ENCODE assay signal across 8 cellular contexts in the genomic region with DNA sequence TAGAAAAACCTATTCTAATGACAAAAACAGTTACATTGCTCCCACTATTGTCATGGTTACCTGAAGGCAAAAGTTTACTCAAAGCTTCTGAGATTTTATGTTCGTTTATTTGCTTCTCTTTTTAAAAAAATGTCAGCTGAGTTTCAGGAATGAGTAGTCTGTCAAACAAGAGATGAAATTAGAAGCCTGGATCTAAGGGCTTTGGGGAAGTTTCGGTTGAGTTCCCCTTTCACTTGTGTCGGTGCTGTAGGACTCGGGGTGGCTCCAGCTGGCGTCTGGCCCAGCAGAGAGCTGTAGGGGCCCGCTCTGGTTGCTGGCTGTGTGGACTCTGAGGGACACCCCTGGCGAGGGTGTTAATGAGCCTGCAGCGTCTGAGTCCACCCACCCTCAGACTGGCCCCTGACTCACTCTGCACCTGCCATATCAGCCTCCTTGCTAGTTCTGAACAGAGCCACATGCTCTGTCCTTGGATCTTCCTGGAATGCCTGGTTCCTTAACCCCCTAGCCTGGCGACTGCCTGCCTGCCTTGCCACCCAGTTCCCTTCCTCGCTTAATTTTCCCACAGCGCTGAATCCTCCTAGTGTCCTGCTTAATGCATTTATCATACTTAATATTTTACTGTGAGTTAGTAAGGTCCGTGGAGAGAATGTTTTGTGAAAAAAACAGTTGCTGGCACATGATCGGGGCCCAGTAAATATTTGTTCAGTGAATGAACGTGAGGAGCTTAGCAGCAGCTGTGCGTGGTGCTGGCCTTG. TPM values are rescaled to one million over a fixed set of nuclear protein-coding genes. Genes with fewer than 3 reads are reported as not detected.
A peak's percentile ranks its signal among the peaks of the same experiment; 100 is the strongest.
DNase-seq lines count a peak whose midpoint lies in the region; ATAC-seq and TF ChIP-seq lines count a peak whose summit lies in the region.

No MANE protein-coding gene starts in this region.

- H4K91ac ChIP-seq in IMR-90 (ENCODE audit: insufficient read depth, low read depth, low read length): no peak overlapping the region

- no peak for TF ChIP-seq RAD21 in IMR-90 (IDR thresholded peaks at IDR 0.05; ENCODE audit: low read length)

- H2AK9ac ChIP-seq in IMR-90 (replicated peaks; ENCODE audit: low read depth, low read length, poor library complexity): peak overlapping the region; percentile 58

- dilution Hi-C loops in IMR-90 (cut with HindIII; ENCODE audit: low sequenced_read_pairs, unreplicated experiment): no loop called here

- H3K23ac ChIP-seq in IMR-90 (ENCODE audit: low read depth, low read length): peak overlapping the region; percentile 73

- H4K20me1 ChIP-seq in IMR-90 (ENCODE audit: insufficient read depth, low read length): peaks cover 76% of the 10 kb centered on the region

- no peak overlapping the region for H2BK15ac ChIP-seq in IMR-90 (ENCODE audit: low read depth, low read length)

- no peak overlapping the region for H3K4ac ChIP-seq in IMR-90 (ENCODE audit: low read depth, low read length)

- ATAC-seq in IMR-90 (ENCODE audit: low read depth) (peak; percentile 3), GM21360 (IDR thresholded peaks at IDR 0.05; ENCODE audit: unreplicated experiment) (no peak)

- TF ChIP-seq CTCF in IMR-90 (conservative IDR thresholded peaks at IDR 0.05; ENCODE audit: low read depth, low read length) (no peak), breast epithelium (IDR thresholded peaks at IDR 0.05) (no peak), spleen (IDR thresholded peaks at IDR 0.05 in 8 of 11, conservative IDR thresholded peaks at IDR 0.05 in 3 of 11) (no peak)

- 20% methylated on average over 2 of the region's 15 CpGs; no CpG with 5 or more reads in 1 of the 2 experiments for WGBS in IMR-90 (ENCODE audit: extremely low coverage in 2 of 2, insufficient read length in 1 of 2), 2 experiments
- 4 to 8% (median 6%) methylated on average over 14 to 15 of the region's 15 CpGs for WGBS in spleen, 5 donors

- in situ Hi-C loops in IMR-90 (cut with MboI; ENCODE audit: low sequenced_read_pairs): no loop called here

- DNase-seq in IMR-90 (peak; percentile 46), SJSA1 (ENCODE audit: low read depth in 1 of 2, low spot score in 2 of 2) (peak in 1 of 2 experiments; percentile 23), breast epithelium (ENCODE audit: low spot score in 2 of 2) (no peak), islet precursor cell (peak; percentile 60), spleen (peak; percentile 89), NCI-H187 treated with DMSO at 0.1 percent for 48 hours (lab: John Stamatoyannopoulos, UW) (no peak)

- BruUV-seq in IMR-90 (replicated peaks; lab: Mats Ljungman, UMichigan): TSS peak; percentile 24

- peak overlapping the region; percentile 51 for H2BK5ac ChIP-seq in IMR-90 (ENCODE audit: low read depth, low read length, poor library complexity, severe bottlenecking)

- POLR2A ChIA-PET in IMR-90 (lab: Charles Lee; ENCODE audit: unreplicated experiment): interaction anchor here (0.6 kb wide), 1 partner anchor 13 kb away, joined by 3 read pairs; no protein-coding TSS in a partner anchor

- peaks cover 22% of the 10 kb centered on the region for H3K36me3 ChIP-seq in IMR-90 (ENCODE audit: control insufficient read depth, insufficient read depth, low read length)
- H3K36me3 ChIP-seq in SJSA1: peaks cover 33% of the 10 kb centered on the region
- no peaks in the 10 kb centered on the region for H3K36me3 ChIP-seq in breast epithelium
- peaks cover 0 to 48% (median 4%) of the 10 kb centered on the region in 6 donors for H3K36me3 ChIP-seq in spleen

- intact Hi-C loops in IMR-90 (cut with micrococcal nuclease): loop anchor here (2.0 kb wide), 1 partner anchor 160 kb away; no protein-coding TSS in a partner anchor
- intact Hi-C loops in breast epithelium (cut with DNase I; ENCODE audit: low total_unique reads): loop anchor here (10.0 kb wide), 1 partner anchor 78 kb away; the partner anchor contains the start of gene SAMD10
- intact Hi-C loops in spleen (cut with DNase I; ENCODE audit: low total_unique reads): no loop called here

- H3K9ac ChIP-seq in IMR-90 (ENCODE audit: low read depth, low read length): peak overlapping the region; percentile 93

- peak overlapping the region; percentile 50 for H3K14ac ChIP-seq in IMR-90 (replicated peaks; ENCODE audit: low read depth, low read length)

- H3K27ac ChIP-seq in IMR-90 (ENCODE audit: insufficient read depth, low read length) (peak overlapping the region; percentile 51), SJSA1 (no peak overlapping the region), breast epithelium (peak overlapping the region; percentile 76 to 91), spleen (peak overlapping the region; percentile 79 to 97 (median 90))

- no peak for TF ChIP-seq POLR2A in IMR-90 (IDR thresholded peaks at IDR 0.05; ENCODE audit: low read depth, low read length)
- no peak for TF ChIP-seq POLR2A in breast epithelium (IDR thresholded peaks at IDR 0.05)
- TF ChIP-seq POLR2A in spleen (IDR thresholded peaks at IDR 0.05): no peak

- CTCF ChIA-PET in IMR-90 (lab: Yijun Ruan, JAX): interaction anchor here (1.0 kb wide), 1 partner anchor 359 kb away, joined by 3 read pairs; no protein-coding TSS in a partner anchor

- H4K8ac ChIP-seq in IMR-90 (ENCODE audit: low read depth in 2 of 2, low read length in 2 of 2): no peak overlapping the region

- H3K56ac ChIP-seq in IMR-90 (ENCODE audit: extremely low read depth, insufficient read depth, low read length): no peak overlapping the region

- H3K4me3 ChIP-seq in GM08714 (ENCODE audit: low read length): peak overlapping the region; percentile 57
- H3K4me3 ChIP-seq in IMR-90 (ENCODE audit: insufficient read depth, low read depth, low read length): peak overlapping the region; percentile 86
- H3K4me3 ChIP-seq in SJSA1: peak overlapping the region; percentile 59
- peak overlapping the region; percentile 65 to 85 (median 66) for H3K4me3 ChIP-seq in breast epithelium
- H3K4me3 ChIP-seq in spleen: peak overlapping the region; percentile 45 to 87 (median 56)

- H3K4me2 ChIP-seq in IMR-90 (ENCODE audit: low read depth, low read length): peak overlapping the region; percentile 84

- peak overlapping the region; percentile 14; the same call in 1 of the 2 replicates for H3K18ac ChIP-seq in IMR-90 (ENCODE audit: low read depth, low read length)

- no peaks in the 10 kb centered on the region for H3K27me3 ChIP-seq in IMR-90 (ENCODE audit: control insufficient read depth, insufficient read depth, low read length)
- no peaks in the 10 kb centered on the region for H3K27me3 ChIP-seq in SJSA1 (replicated peaks)
- no peaks in the 10 kb centered on the region for H3K27me3 ChIP-seq in breast epithelium
- no peaks in the 10 kb centered on the region for H3K27me3 ChIP-seq in spleen (replicated peaks in 1 of 7)

- peaks cover 14% of the 10 kb centered on the region for H3K4me1 ChIP-seq in IMR-90 (ENCODE audit: control insufficient read depth, insufficient read depth, low read length)
- H3K4me1 ChIP-seq in SJSA1 (replicated peaks): peaks cover 18% of the 10 kb centered on the region
- peaks cover 3 to 10% of the 10 kb centered on the region in 2 donors for H3K4me1 ChIP-seq in breast epithelium
- peaks cover 21 to 71% (median 64%) of the 10 kb centered on the region in 6 donors for H3K4me1 ChIP-seq in spleen

- H2BK120ac ChIP-seq in IMR-90 (ENCODE audit: low read depth, low read length): no peak overlapping the region

- peaks cover 16% of the 10 kb centered on the region for H3K9me1 ChIP-seq in IMR-90 (ENCODE audit: insufficient read depth, low read length)

- H4K5ac ChIP-seq in IMR-90 (ENCODE audit: low read depth, low read length): no peak overlapping the region

- H2AK5ac ChIP-seq in IMR-90 (ENCODE audit: low read depth, low read length): peak overlapping the region; percentile 23

- peak overlapping the region; percentile 11 for H2AFZ ChIP-seq in IMR-90 (replicated peaks; ENCODE audit: low read length, poor library complexity)

- H2BK20ac ChIP-seq in IMR-90 (ENCODE audit: low read depth, low read length): no peak overlapping the region

- peaks cover 5 to 59% of the 10 kb centered on the region in 2 experiments; a peak in 3 of 4 replicates for H3K79me1 ChIP-seq in IMR-90 (ENCODE audit: low read depth in 1 of 2, low read length in 2 of 2)

- H3K9me3 ChIP-seq in IMR-90 (ENCODE audit: control insufficient read depth, insufficient read depth, low read length): no peaks in the 10 kb centered on the region
- no peaks in the 10 kb centered on the region for H3K9me3 ChIP-seq in SJSA1 (replicated peaks)
- no peaks in the 10 kb centered on the region for H3K9me3 ChIP-seq in breast epithelium
- H3K9me3 ChIP-seq in spleen: no peaks in the 10 kb centered on the region

RNA-seq across cellular contexts. Expression of gene DNAJC5, which starts 1.4 kb away (rescaled TPM):
- total RNA-seq in IMR-90 (2012; rRNA removed) (45.2 and 46.9 TPM in 2 replicates), breast epithelium (10 to 100 TPM; 31.1 to 37.9 (median 37.0) TPM), spleen (10 to 100 TPM; 47.5 to 83.1 (median 65.4) TPM)
- polyA plus RNA-seq in IMR-90 (2012; rRNA removed) (35.6 and 36.3 TPM in 2 replicates), spleen (10 to 100 TPM; 12.7 to 32.3 (median 15.2) TPM)
- 34.5 and 45.2 TPM in 2 replicates for polyA plus RNA-seq in IMR-90 (2012; cell fraction: cytosol; rRNA removed)
- polyA plus RNA-seq in IMR-90 (2012; cell fraction: nucleus; rRNA removed; ENCODE audit: low replicate concordance): 30.4 and 42.4 TPM in 2 replicates
- 48.5 and 60.0 TPM in 2 replicates for total RNA-seq in SJSA1 (2014; rRNA removed; shearing (Covaris generic))

RNA-seq across cellular contexts. Expression of gene TPD52L2, which starts 31.2 kb away (rescaled TPM):
- total RNA-seq in IMR-90 (2012; rRNA removed): 113 and 119 TPM in 2 replicates
- polyA plus RNA-seq in IMR-90 (2012; rRNA removed): 189 and 191 TPM in 2 replicates
- polyA plus RNA-seq in IMR-90 (2012; cell fraction: cytosol; rRNA removed): 217 and 218 TPM in 2 replicates
- polyA plus RNA-seq in IMR-90 (2012; cell fraction: nucleus; rRNA removed; ENCODE audit: low replicate concordance): 189 and 198 TPM in 2 replicates
- total RNA-seq in SJSA1 (2014; rRNA removed; shearing (Covaris generic)): 76.4 and 101 TPM in 2 replicates
- 100 to 1,000 TPM in 1 of 3 donors, 10 to 100 TPM in 2; 75.1 to 146 (median 84.2) TPM for total RNA-seq in breast epithelium
- 100 to 1,000 TPM in 1 of 7 donors, 10 to 100 TPM in 6; 66.3 to 102 (median 92.1) TPM for total RNA-seq in spleen
- 10 to 100 TPM; 60.2 to 94.6 (median 63.5) TPM for polyA plus RNA-seq in spleen

RNA-seq across cellular contexts. Expression of gene ABHD16B, which starts 35.0 kb away (rescaled TPM):
- total RNA-seq in IMR-90 (2012; rRNA removed) (not detected in 2 replicates), breast epithelium (not detected), spleen (not detected)
- polyA plus RNA-seq in IMR-90 (2012; rRNA removed) (0.05 TPM in 1 of 2 replicates, not detected in the other), spleen (under 1 TPM; 0.49 to 0.86 (median 0.57) TPM)
- polyA plus RNA-seq in IMR-90 (2012; cell fraction: cytosol; rRNA removed): not detected in 2 replicates
- not detected in 2 replicates for polyA plus RNA-seq in IMR-90 (2012; cell fraction: nucleus; rRNA removed; ENCODE audit: low replicate concordance)
- total RNA-seq in SJSA1 (2014; rRNA removed; shearing (Covaris generic)): not detected in 2 replicates

RNA-seq across cellular contexts. Expression of gene UCKL1, which starts 59.9 kb away (rescaled TPM):
- total RNA-seq in IMR-90 (2012; rRNA removed) (16.7 and 18.3 TPM in 2 replicates), breast epithelium (10 to 100 TPM; 24.2 to 44.9 (median 36.3) TPM), spleen (10 to 100 TPM; 34.2 to 52.2 (median 47.1) TPM)
- polyA plus RNA-seq in IMR-90 (2012; rRNA removed) (54.7 and 58.6 TPM in 2 replicates), spleen (10 to 100 TPM; 36.0 to 68.0 (median 62.7) TPM)
- polyA plus RNA-seq in IMR-90 (2012; cell fraction: cytosol; rRNA removed): 19.8 and 55.6 TPM in 2 replicates
- 178 and 412 TPM in 2 replicates for polyA plus RNA-seq in IMR-90 (2012; cell fraction: nucleus; rRNA removed; ENCODE audit: low replicate concordance)
- 10.3 and 22.7 TPM in 2 replicates for total RNA-seq in SJSA1 (2014; rRNA removed; shearing (Covaris generic))

Comparison
In these comparisons a context has a peak if more than half of its experiments do, and no peak if none do; other contexts are left out.
1. DNase-seq: peak in IMR-90 (single experiment), islet precursor cell (single experiment) and spleen (single experiment); none in breast epithelium (0 of 2) and NCI-H187 treated with DMSO at 0.1 percent for 48 hours (single experiment).
2. Peak in every context shown above with its lines, with median percentiles within 50 percentile points of each other: H3K4me3 ChIP-seq.